8 cellular contexts compared by ENCODE assay signal in genomic region chr15:72271895-72272212, GRCh38. TPM values are rescaled to one million over a fixed set of nuclear protein-coding genes. Genes with fewer than 3 reads are reported as not detected.
A peak's percentile ranks its signal among the peaks of the same experiment; 100 is the strongest.
DNase-seq lines count a peak whose midpoint lies in the region; ATAC-seq and TF ChIP-seq lines count a peak whose summit lies in the region.

No MANE protein-coding gene starts in this region.

- peaks cover 20% of the 10 kb centered on the region for H3K4me1 Mint-ChIP-seq in MCF 10A (ENCODE audit: insufficient read depth, unreplicated experiment)

- H3K27me3 ChIP-seq in GM06990 (replicated peaks; ENCODE audit: control insufficient read depth, insufficient read depth, low read length) (no peaks in the 10 kb centered on the region), MG63 (no peaks in the 10 kb centered on the region), left lung (no peaks in the 10 kb centered on the region), suprapubic skin (no peaks in the 10 kb centered on the region)

- TF ChIP-seq POLR2A in suprapubic skin (IDR thresholded peaks at IDR 0.05), result no peak

- no peaks in the 10 kb centered on the region for H3K9me3 ChIP-seq in MG63
- H3K9me3 ChIP-seq in left lung, result no peaks in the 10 kb centered on the region
- H3K9me3 ChIP-seq in suprapubic skin, result no peaks in the 10 kb centered on the region

- intact Hi-C loops in MCF 10A (cut with micrococcal nuclease), result loop anchor here (1.0 to 2.0 kb wide), 4 partner anchors 42 to 73 kb away; no protein-coding TSS in a partner anchor
- intact Hi-C loops in left lung (cut with DNase I), result no loop called here

- no peak for TF ChIP-seq EP300 in suprapubic skin (IDR thresholded peaks at IDR 0.05)

- H3K27ac ChIP-seq in left lung (peak overlapping the region; percentile 80 to 88), suprapubic skin (peak overlapping the region; percentile 91)

- peak; percentile 18 for DNase-seq in A172 (ENCODE audit: low spot score)
- no peak for DNase-seq in GM06990 (ENCODE audit: extremely low read depth, insufficient read length)
- DNase-seq in MG63, result peak; percentile 32
- DNase-seq in MCF 10A (ENCODE audit: unreplicated experiment), result peak; percentile 27
- DNase-seq in left lung, result no peak
- DNase-seq in suprapubic skin (ENCODE audit: low spot score in 2 of 2), result no peak

- ATAC-seq in left lung, result peak; percentile 4
- ATAC-seq in HG03159 (IDR thresholded peaks at IDR 0.05; ENCODE audit: unreplicated experiment), result no peak
- no peak for ATAC-seq in HG02885 (IDR thresholded peaks at IDR 0.05; ENCODE audit: poor library complexity, unreplicated experiment)

- TF ChIP-seq CTCF in GM06990 (IDR thresholded peaks at IDR 0.05; ENCODE audit: insufficient read depth, low read length, poor library complexity, severe bottlenecking), result no peak
- no peak for TF ChIP-seq CTCF in MCF 10A (IDR thresholded peaks at IDR 0.05; ENCODE audit: unreplicated experiment)
- no peak for TF ChIP-seq CTCF in left lung (IDR thresholded peaks at IDR 0.05)
- TF ChIP-seq CTCF in suprapubic skin (IDR thresholded peaks at IDR 0.05), result no peak

- H3K36me3 ChIP-seq in GM06990 (ENCODE audit: control insufficient read depth, insufficient read depth, low read length) (peaks cover 3% of the 10 kb centered on the region), MG63 (peaks cover 45% of the 10 kb centered on the region), left lung (peaks cover 0 to 19% of the 10 kb centered on the region in 2 donors), suprapubic skin (peaks cover 22% of the 10 kb centered on the region)

- H3K4me3 Mint-ChIP-seq in MCF 10A (ENCODE audit: unreplicated experiment), result peak overlapping the region; percentile 80

- no TSS peak for BruUV-seq in MCF 10A (replicated peaks; lab: Mats Ljungman, UMichigan)

- H3K27me3 Mint-ChIP-seq in MCF 10A (ENCODE audit: insufficient read depth, unreplicated experiment), result no peaks in the 10 kb centered on the region

- POLR2A ChIA-PET in MCF 10A (lab: Yijun Ruan, JAX), result interaction anchor here (0.7 to 3.3 kb wide), 12 partner anchors 8 to 72 kb away, joined by 3 to 18 read pairs (median 4); no protein-coding TSS in a partner anchor

- H3K27ac Mint-ChIP-seq in MCF 10A (ENCODE audit: low read depth, unreplicated experiment), result peak overlapping the region; percentile 86

- no peaks in the 10 kb centered on the region for H3K9me3 Mint-ChIP-seq in MCF 10A (ENCODE audit: unreplicated experiment)

- 1% methylated on average over 8 of the region's 13 CpGs for whole genome bisulfite sequencing in suprapubic skin

- peaks cover 36% of the 10 kb centered on the region for H3K36me3 Mint-ChIP-seq in MCF 10A (ENCODE audit: insufficient read depth, unreplicated experiment)

- H3K4me1 ChIP-seq in left lung, result peaks cover 0 to 29% of the 10 kb centered on the region in 2 donors
- peaks cover 32% of the 10 kb centered on the region for H3K4me1 ChIP-seq in suprapubic skin

- CTCF ChIA-PET in MCF 10A (lab: Yijun Ruan, JAX), result interaction anchor here (1.3 to 1.8 kb wide), 2 partner anchors 45 to 72 kb away, joined by 3 to 4 read pairs; no protein-coding TSS in a partner anchor

- H3K4me3 ChIP-seq in GM06990 (replicated peaks; ENCODE audit: low read depth, low read length), result peak overlapping the region; percentile 96
- H3K4me3 ChIP-seq in MG63, result peak overlapping the region; percentile 94
- H3K4me3 ChIP-seq in left lung, result peak overlapping the region; percentile 60 to 91
- peak overlapping the region; percentile 93 for H3K4me3 ChIP-seq in suprapubic skin

RNA-seq across cellular contexts. Expression of gene PARP6, which starts 0.5 kb away (rescaled TPM):
- total RNA-seq in A172 (2014; rRNA removed; shearing (Covaris generic)), result 30.4 and 32.3 TPM in 2 replicates
- total RNA-seq in MG63 (2014; rRNA removed; shearing (Covaris generic); ENCODE audit: low replicate concordance), result 16.3 and 28.4 TPM in 2 replicates
- total RNA-seq in MCF 10A (2022), result 117 TPM in 2 replicates
- total RNA-seq in left lung, result 10 to 100 TPM; 60.5 to 64.5 TPM
- 100 to 1,000 TPM in 1 of 4 donors, 10 to 100 TPM in 3; 63.6 to 102 (median 70.6) TPM for total RNA-seq in suprapubic skin

RNA-seq across cellular contexts. Expression of gene PKM, which starts 40.9 kb away (rescaled TPM):
- 2,848 and 2,886 TPM in 2 replicates for total RNA-seq in A172 (2014; rRNA removed; shearing (Covaris generic))
- total RNA-seq in MG63 (2014; rRNA removed; shearing (Covaris generic); ENCODE audit: low replicate concordance), result 3,484 and 3,839 TPM in 2 replicates
- total RNA-seq in MCF 10A (2022), result 612 and 828 TPM in 2 replicates
- total RNA-seq in left lung, result 100 to 1,000 TPM; 596 to 991 TPM
- 100 to 1,000 TPM; 294 to 522 (median 411) TPM for total RNA-seq in suprapubic skin

RNA-seq across cellular contexts. Expression of gene CELF6, which starts 48.1 kb away (rescaled TPM):
- total RNA-seq in A172 (2014; rRNA removed; shearing (Covaris generic)), result not detected in 2 replicates
- 1.1 TPM in 1 of 2 replicates, not detected in the other for total RNA-seq in MG63 (2014; rRNA removed; shearing (Covaris generic); ENCODE audit: low replicate concordance)
- total RNA-seq in MCF 10A (2022) (0.26 and 0.91 TPM in 2 replicates), left lung (1 to 10 TPM; 1.3 to 2.2 TPM), suprapubic skin (1 to 10 TPM in 2 of 4 donors, under 1 TPM in 2; 0.70 to 1.5 (median 0.99) TPM)

Comparison
In these comparisons a context has a peak if more than half of its experiments do, and no peak if none do; other contexts are left out.
1. DNase-seq: peak in A172 (single experiment), MG63 (single experiment) and MCF 10A (single experiment); none in GM06990 (single experiment), left lung (0 of 2) and suprapubic skin (0 of 2).
2. Peak in every context shown above with its lines, with median percentiles within 50 percentile points of each other: H3K4me3 ChIP-seq.